ENCODE assay signal across 1 cellular context in the genomic region with DNA sequence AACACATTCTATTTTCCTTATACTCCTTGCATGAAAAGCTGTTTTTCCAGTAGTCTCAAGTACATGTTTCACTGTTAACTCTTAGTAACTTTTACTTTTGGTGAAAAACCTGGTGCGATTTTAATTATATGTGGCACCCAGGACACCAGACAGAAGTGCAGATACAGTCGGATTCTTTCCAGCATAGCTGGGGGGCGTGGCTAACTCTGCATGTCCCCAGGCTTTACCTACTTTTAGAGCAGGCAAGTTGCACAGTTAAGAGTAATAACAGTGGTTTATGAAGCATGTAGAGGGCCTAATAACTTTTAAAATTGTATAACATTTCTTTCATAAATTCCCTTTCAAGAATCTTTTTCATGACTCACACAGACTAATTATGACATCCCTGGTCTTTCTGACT.
TF ChIP-seq lines count a peak whose summit lies in the region.

No MANE protein-coding gene starts in this region.

TF ChIP-seq in A549, 52 proteins besides CTCF, POLR2A, EP300 and RAD21 (continued from another document):
- TF ChIP-seq, protein P1, sequence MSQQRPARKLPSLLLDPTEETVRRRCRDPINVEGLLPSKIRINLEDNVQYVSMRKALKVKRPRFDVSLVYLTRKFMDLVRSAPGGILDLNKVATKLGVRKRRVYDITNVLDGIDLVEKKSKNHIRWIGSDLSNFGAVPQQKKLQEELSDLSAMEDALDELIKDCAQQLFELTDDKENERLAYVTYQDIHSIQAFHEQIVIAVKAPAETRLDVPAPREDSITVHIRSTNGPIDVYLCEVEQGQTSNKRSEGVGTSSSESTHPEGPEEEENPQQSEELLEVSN (IDR thresholded peaks at IDR 0.05; ENCODE audit: borderline replicate concordance, low read depth) = no peak
- TF ChIP-seq FOSL2 (IDR thresholded peaks at IDR 0.05) = no peak
- no peak for TF ChIP-seq FOSL2 (CRISPR knock-in tag; IDR thresholded peaks at IDR 0.05)
- TF ChIP-seq MAFK (IDR thresholded peaks at IDR 0.05; ENCODE audit: partially characterized antibody) = no peak
- TF ChIP-seq BHLHE40 (IDR thresholded peaks at IDR 0.05; ENCODE audit: low read depth, low read length) = no peak
- no peak for TF ChIP-seq HEYL (CRISPR knock-in tag; IDR thresholded peaks at IDR 0.05)
- TF ChIP-seq ZSCAN20 (CRISPR knock-in tag; IDR thresholded peaks at IDR 0.05) = no peak
- TF ChIP-seq, protein P2, sequence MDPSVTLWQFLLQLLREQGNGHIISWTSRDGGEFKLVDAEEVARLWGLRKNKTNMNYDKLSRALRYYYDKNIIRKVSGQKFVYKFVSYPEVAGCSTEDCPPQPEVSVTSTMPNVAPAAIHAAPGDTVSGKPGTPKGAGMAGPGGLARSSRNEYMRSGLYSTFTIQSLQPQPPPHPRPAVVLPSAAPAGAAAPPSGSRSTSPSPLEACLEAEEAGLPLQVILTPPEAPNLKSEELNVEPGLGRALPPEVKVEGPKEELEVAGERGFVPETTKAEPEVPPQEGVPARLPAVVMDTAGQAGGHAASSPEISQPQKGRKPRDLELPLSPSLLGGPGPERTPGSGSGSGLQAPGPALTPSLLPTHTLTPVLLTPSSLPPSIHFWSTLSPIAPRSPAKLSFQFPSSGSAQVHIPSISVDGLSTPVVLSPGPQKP (IDR thresholded peaks at IDR 0.05; ENCODE audit: low read depth, low read length) = no peak
- TF ChIP-seq, protein P3, sequence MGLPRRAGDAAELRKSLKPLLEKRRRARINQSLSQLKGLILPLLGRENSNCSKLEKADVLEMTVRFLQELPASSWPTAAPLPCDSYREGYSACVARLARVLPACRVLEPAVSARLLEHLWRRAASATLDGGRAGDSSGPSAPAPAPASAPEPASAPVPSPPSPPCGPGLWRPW (IDR thresholded peaks at IDR 0.05) = no peak
- no peak for TF ChIP-seq GATA3 (IDR thresholded peaks at IDR 0.05; ENCODE audit: borderline replicate concordance)
